16 cellular contexts compared by ENCODE assay signal in the genomic region with DNA sequence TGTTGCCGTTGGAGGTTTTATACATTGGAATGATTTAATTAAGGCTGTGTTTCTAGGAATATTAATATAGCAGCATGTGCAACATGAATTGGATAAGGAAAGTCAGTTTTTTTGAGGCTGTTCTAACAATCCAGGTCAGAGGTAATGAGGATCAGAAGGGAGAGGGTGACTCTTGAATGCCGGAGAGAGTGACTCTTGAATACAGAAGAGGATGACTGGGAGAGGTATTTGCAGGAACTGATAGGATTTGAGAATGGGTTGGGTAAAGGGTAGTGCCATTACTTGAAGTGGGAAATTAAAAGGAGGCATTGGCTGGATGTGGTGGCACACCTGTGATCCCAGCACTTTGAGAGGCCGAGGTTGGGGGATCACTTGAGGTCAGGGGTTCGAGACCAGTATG.
"Had no signal": no experiment of that assay in that cellular context is flagged by ENCODE, and none has a peak within 500 bp of the region (broad histone marks: within the 10 kb centered on the region; RNA-seq: fewer than 3 reads in every experiment).

No MANE protein-coding gene starts in this region.

- H3K27ac ChIP-seq: lower lobe of right lung, pancreas, suprapubic skin had no signal

- H3K9me3 Mint-ChIP-seq: activated CD4-positive, alpha-beta memory T cell treated with anti-CD3 and anti-CD28 coated beads for 36 hours; neural crest cell; stimulated activated naive CD8-positive, alpha-beta T cell treated with anti-CD3 and anti-CD28 coated beads, Interleukin-15, Interleukin-2, amounts not matched to agents 100 ng/mL and 50 ng/mL, for 24 hours had no signal

- H3K27ac Mint-ChIP-seq: activated CD4-positive, alpha-beta memory T cell treated with anti-CD3 and anti-CD28 coated beads for 36 hours; activated CD8-positive, alpha-beta memory T cell treated with anti-CD3 and anti-CD28 coated beads, Interleukin-2, amount 10 ng/mL, durations not matched to agents 7 days and 5 days; activated naive CD8-positive, alpha-beta T cell; stimulated activated naive CD8-positive, alpha-beta T cell treated with anti-CD3 and anti-CD28 coated beads, Interleukin-15, Interleukin-2, amounts not matched to agents 100 ng/mL and 50 ng/mL, for 24 hours had no signal

- H3K27me3 ChIP-seq: pancreas, suprapubic skin had no signal

- H3K4me3 Mint-ChIP-seq: activated CD4-positive, alpha-beta memory T cell treated with anti-CD3 and anti-CD28 coated beads for 36 hours; activated CD8-positive, alpha-beta memory T cell treated with anti-CD3 and anti-CD28 coated beads, Interleukin-2, amount 10 ng/mL, durations not matched to agents 7 days and 5 days; activated naive CD8-positive, alpha-beta T cell; neural crest cell; stimulated activated naive CD8-positive, alpha-beta T cell treated with anti-CD3 and anti-CD28 coated beads, Interleukin-15, Interleukin-2, amounts not matched to agents 100 ng/mL and 50 ng/mL, for 24 hours had no signal

- H3K4me3 ChIP-seq: lower lobe of right lung, pancreas, suprapubic skin had no signal

- H3K27me3 Mint-ChIP-seq: activated CD4-positive, alpha-beta memory T cell treated with anti-CD3 and anti-CD28 coated beads for 36 hours; activated naive CD8-positive, alpha-beta T cell; stimulated activated naive CD8-positive, alpha-beta T cell treated with anti-CD3 and anti-CD28 coated beads, Interleukin-15, Interleukin-2, amounts not matched to agents 100 ng/mL and 50 ng/mL, for 24 hours had no signal

- DNase-seq: activated CD4-positive, alpha-beta memory T cell treated with anti-CD3 and anti-CD28 coated beads for 36 hours; activated CD4-positive, alpha-beta T cell treated with anti-CD3 and anti-CD28 coated beads for 1 hour; activated CD8-positive, alpha-beta memory T cell treated with anti-CD3 and anti-CD28 coated beads, Interleukin-2, amount 10 ng/mL, durations not matched to agents 7 days and 5 days; activated effector memory CD4-positive, alpha-beta T cell treated with Interleukin-2 at 50 U/mL for 16 hours; activated T-cell treated with anti-CD3 and anti-CD28 coated beads, Interleukin-2, amount 50 U/mL, for 1 hour; amygdala; head of caudate nucleus; lower lobe of right lung; midbrain; pancreas; T-helper 1 cell; T1000 had no signal

- H3K9me3 ChIP-seq: lower lobe of right lung, pancreas, suprapubic skin had no signal

- H3K36me3 Mint-ChIP-seq: activated CD4-positive, alpha-beta memory T cell treated with anti-CD3 and anti-CD28 coated beads for 36 hours; activated naive CD8-positive, alpha-beta T cell had no signal

- H3K36me3 ChIP-seq: lower lobe of right lung, pancreas, suprapubic skin had no signal
